ENCODE assay signal across 9 cellular contexts in the genomic region with DNA sequence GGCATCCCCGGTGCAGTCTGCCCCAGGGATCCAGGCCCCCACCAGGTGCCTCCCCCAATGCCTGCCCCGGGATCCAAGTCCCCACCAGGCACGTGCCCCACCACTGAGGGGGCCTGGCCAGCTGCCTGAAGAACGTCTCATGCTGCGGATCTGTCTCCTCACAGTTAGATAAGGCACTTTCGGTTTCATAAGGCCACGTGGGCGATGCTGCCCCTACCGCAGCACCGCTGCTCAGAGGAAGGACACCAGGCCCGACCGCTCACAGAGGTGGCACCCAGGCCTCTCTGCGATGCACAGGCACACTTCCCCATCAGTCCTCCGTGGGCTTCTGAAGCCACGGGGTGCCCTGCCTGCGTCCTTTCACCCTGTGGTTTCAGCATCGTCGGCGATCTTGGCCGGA.
A peak's percentile ranks its signal among the peaks of the same experiment; 100 is the strongest.
DNase-seq lines count a peak whose midpoint lies in the region; ATAC-seq and TF ChIP-seq lines count a peak whose summit lies in the region.
"Had no signal": no experiment of that assay in that cellular context is flagged by ENCODE, and none has a peak within 500 bp of the region (broad histone marks: within the 10 kb centered on the region; RNA-seq: fewer than 3 reads in every experiment).

No MANE protein-coding gene starts in this region.

- H3K4me3 ChIP-seq in muscle layer of colon (ENCODE audit: low read depth in 1 of 2, low read length in 2 of 2), result no peak overlapping the region
- H3K4me3 ChIP-seq in upper lobe of right lung, result no peak overlapping the region
- no peak overlapping the region for H3K4me3 ChIP-seq in SJCRH30

- no peaks in the 10 kb centered on the region for H3K9me3 ChIP-seq in muscle layer of colon (ENCODE audit: low read length)
- no peaks in the 10 kb centered on the region for H3K9me3 ChIP-seq in upper lobe of right lung
- no peaks in the 10 kb centered on the region for H3K9me3 ChIP-seq in SJCRH30 (replicated peaks)

- H3K4me1 ChIP-seq in muscle layer of colon (ENCODE audit: insufficient read depth, low read length), result peaks cover 44% of the 10 kb centered on the region
- H3K4me1 ChIP-seq in upper lobe of right lung, result peaks cover 12% of the 10 kb centered on the region
- no peaks in the 10 kb centered on the region; the same call in 1 of the 2 replicates for H3K4me1 ChIP-seq in SJCRH30

- peak; percentile 62 for DNase-seq in activated CD8-positive, alpha-beta memory T cell treated with anti-CD3 and anti-CD28 coated beads for 24 hours
- no peak for DNase-seq in activated CD8-positive, alpha-beta memory T cell treated with anti-CD3 and anti-CD28 coated beads, Interleukin-2, amount 50 U/mL, for 48 hours
- peak; percentile 73 for DNase-seq in activated effector memory CD4-positive, alpha-beta T cell treated with anti-CD3 and anti-CD28 coated beads, Interleukin-2, amount 50 U/mL, for 16 hours
- no peak for DNase-seq in upper lobe of right lung
- no peak for DNase-seq in SJCRH30
- DNase-seq: NCI-H187 had no signal

- H3K9ac ChIP-seq in muscle layer of colon (ENCODE audit: low read length), result no peak overlapping the region

- H3K27me3 ChIP-seq in muscle layer of colon (ENCODE audit: control insufficient read depth in 1 of 2, insufficient read depth in 2 of 2, low read length in 2 of 2), result no peaks in the 10 kb centered on the region
- no peaks in the 10 kb centered on the region for H3K27me3 ChIP-seq in upper lobe of right lung
- no peaks in the 10 kb centered on the region for H3K27me3 ChIP-seq in SJCRH30

- peak overlapping the region; percentile 10 for H3K27ac ChIP-seq in muscle layer of colon (ENCODE audit: low read depth, low read length)
- no peak overlapping the region for H3K27ac ChIP-seq in upper lobe of right lung
- no peak overlapping the region for H3K27ac ChIP-seq in SJCRH30

- intact Hi-C loops in upper lobe of right lung (cut with DNase I), result no loop called here

- ATAC-seq in upper lobe of right lung, result peak; percentile 25
- no peak for ATAC-seq in GM21367 (IDR thresholded peaks at IDR 0.05; ENCODE audit: unreplicated experiment)
- no peak for ATAC-seq in GM18909 (IDR thresholded peaks at IDR 0.05; ENCODE audit: poor library complexity, unreplicated experiment)

- H3K36me3 ChIP-seq in muscle layer of colon (ENCODE audit: insufficient read depth, low read length) (peaks cover 37% of the 10 kb centered on the region), upper lobe of right lung (no peaks in the 10 kb centered on the region), SJCRH30 (no peaks in the 10 kb centered on the region)

- no peak for TF ChIP-seq CTCF in upper lobe of right lung (IDR thresholded peaks at IDR 0.05)

Comparison
In these comparisons a context has a peak if more than half of its experiments do, and no peak if none do; other contexts are left out.
1. DNase-seq: peak in activated CD8-positive, alpha-beta memory T cell treated with anti-CD3 and anti-CD28 coated beads for 24 hours (single experiment) and activated effector memory CD4-positive, alpha-beta T cell treated with anti-CD3 and anti-CD28 coated beads, Interleukin-2, amount 50 U/mL, for 16 hours (single experiment); none in activated CD8-positive, alpha-beta memory T cell treated with anti-CD3 and anti-CD28 coated beads, Interleukin-2, amount 50 U/mL, for 48 hours (single experiment), upper lobe of right lung (single experiment) and SJCRH30 (0 of 2).